ENCODE assay signal across 15 cellular contexts in the genomic region with DNA sequence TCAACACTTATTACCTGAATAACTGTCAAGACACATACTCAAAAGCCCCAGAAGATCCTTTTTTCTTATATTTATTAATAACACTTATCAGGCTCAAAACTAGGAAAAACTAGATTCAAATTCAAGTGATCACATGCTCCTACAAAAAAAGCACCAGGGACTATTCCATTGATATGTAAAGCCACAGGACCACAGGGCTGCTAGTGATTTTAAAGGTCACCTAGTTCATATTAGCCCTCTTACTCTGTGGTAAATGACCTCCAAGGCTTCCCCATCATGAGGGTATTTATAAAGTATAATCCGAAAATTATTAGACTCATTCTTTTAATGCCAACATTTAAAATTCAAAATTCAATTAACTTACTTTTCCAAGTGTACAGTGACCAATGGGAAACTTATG.
"Had no signal": no experiment of that assay in that cellular context is flagged by ENCODE, and none has a peak within 500 bp of the region (broad histone marks: within the 10 kb centered on the region; RNA-seq: fewer than 3 reads in every experiment).

No MANE protein-coding gene starts in this region.

- H3K27ac Mint-ChIP-seq: activated T-helper 2 cell treated with anti-CD3 and anti-CD28 coated beads, Interferon-gamma antibody, Interleukin-2, Interleukin-4, amounts not matched to agents 10 μg/mL and 5 μg/mL and 100 μg/mL, durations not matched to agents 14 hours and 24 hours and 36 hours; nephron progenitor cell had no signal

- ATAC-seq: activated naive CD4-positive, alpha-beta T cell treated with anti-CD3 and anti-CD28 coated beads, Interleukin-2, amount 50 U/mL, for 72 hours; foreskin keratinocyte; heart left ventricle; left ventricle myocardium superior; sciatic nerve; stimulated activated naive CD8-positive, alpha-beta T cell treated with anti-CD3 and anti-CD28 coated beads, Interleukin-15, amount 100 ng/mL, for 72 hours had no signal

- DNase-seq: activated CD4-positive, alpha-beta T cell treated with anti-CD3 and anti-CD28 coated beads for 4 hours; activated T-cell treated with anti-CD3 and anti-CD28 coated beads for 4 hours; aorta; foreskin keratinocyte; heart left ventricle; kidney; left ventricle myocardium superior; mesenchymal stem cell; nephron progenitor cell; spleen; stimulated activated naive CD8-positive, alpha-beta T cell treated with anti-CD3 and anti-CD28 coated beads, Interleukin-15, amount 100 ng/mL, for 72 hours; thyroid gland had no signal

- H3K4me1 Mint-ChIP-seq: nephron progenitor cell; stimulated activated naive CD8-positive, alpha-beta T cell treated with anti-CD3 and anti-CD28 coated beads, Interleukin-15, amount 100 ng/mL, for 72 hours had no signal

- H3K4me3 ChIP-seq: heart left ventricle, spleen, thyroid gland had no signal

- H3K9me3 ChIP-seq: heart left ventricle, spleen, thyroid gland had no signal

- H3K27me3 Mint-ChIP-seq: stimulated activated naive CD8-positive, alpha-beta T cell treated with anti-CD3 and anti-CD28 coated beads, Interleukin-15, amount 100 ng/mL, for 72 hours had no signal

- H3K9me3 Mint-ChIP-seq: activated naive CD4-positive, alpha-beta T cell treated with anti-CD3 and anti-CD28 coated beads, Interleukin-2, amount 50 U/mL, for 72 hours; activated T-helper 2 cell treated with anti-CD3 and anti-CD28 coated beads, Interferon-gamma antibody, Interleukin-2, Interleukin-4, amounts not matched to agents 10 μg/mL and 5 μg/mL and 100 μg/mL, durations not matched to agents 14 hours and 24 hours and 36 hours; nephron progenitor cell; stimulated activated naive CD8-positive, alpha-beta T cell treated with anti-CD3 and anti-CD28 coated beads, Interleukin-15, amount 100 ng/mL, for 72 hours had no signal

- H3K4me1 ChIP-seq: foreskin keratinocyte, heart left ventricle, spleen, thyroid gland had no signal

- H3K27me3 ChIP-seq: foreskin keratinocyte, heart left ventricle, spleen, thyroid gland had no signal

- H3K4me3 Mint-ChIP-seq: nephron progenitor cell; stimulated activated naive CD8-positive, alpha-beta T cell treated with anti-CD3 and anti-CD28 coated beads, Interleukin-15, amount 100 ng/mL, for 72 hours had no signal

- H3K27ac ChIP-seq: foreskin keratinocyte, heart left ventricle, spleen, thyroid gland had no signal
